Comparison of ENCODE assay signal across 1 cellular context in the genomic region with DNA sequence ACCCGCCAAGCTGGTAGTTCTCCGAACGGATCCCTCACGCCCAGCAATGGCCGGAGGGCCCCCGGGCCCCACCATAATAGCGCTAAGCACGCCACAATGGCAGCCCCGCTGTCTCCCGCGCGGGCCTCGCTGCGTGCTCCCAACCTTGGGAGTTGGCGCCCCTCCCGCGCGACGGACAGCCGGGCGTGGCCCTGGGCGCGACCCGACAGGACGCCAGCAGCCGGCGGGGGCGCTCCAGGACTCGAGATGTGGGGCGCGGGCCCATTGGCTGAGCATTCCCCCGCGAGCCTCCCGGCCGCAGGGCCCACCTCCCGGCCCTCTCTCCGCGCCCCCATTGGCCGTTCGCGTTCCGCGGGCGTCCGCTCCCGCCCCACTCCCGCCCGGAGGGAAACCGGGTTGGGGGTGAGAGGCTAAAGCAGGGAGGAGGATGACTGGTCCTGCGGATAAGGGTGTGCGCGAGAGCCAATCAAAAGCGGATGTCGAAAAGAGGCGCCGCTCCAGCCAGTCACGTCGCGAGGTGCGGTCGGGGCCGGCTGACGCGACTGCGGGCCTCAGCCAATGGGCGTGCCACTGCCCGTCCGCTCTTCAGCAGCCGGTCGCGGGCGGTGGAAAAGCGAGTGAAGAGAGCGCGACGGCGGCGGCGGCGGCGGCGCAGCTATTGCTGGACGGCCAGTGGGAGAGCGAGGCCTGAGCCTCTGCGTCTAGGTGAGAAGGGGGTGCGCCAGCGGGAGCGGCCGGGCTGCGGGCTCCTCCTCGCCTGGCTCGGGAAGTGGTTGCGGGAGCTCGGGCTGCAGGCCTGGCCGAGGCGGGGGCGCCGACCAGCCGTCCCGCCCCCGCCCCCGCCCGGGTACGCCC.
A peak's percentile ranks its signal among the peaks of the same experiment; 100 is the strongest.
TF ChIP-seq lines count a peak whose summit lies in the region.

A gene with protein sequence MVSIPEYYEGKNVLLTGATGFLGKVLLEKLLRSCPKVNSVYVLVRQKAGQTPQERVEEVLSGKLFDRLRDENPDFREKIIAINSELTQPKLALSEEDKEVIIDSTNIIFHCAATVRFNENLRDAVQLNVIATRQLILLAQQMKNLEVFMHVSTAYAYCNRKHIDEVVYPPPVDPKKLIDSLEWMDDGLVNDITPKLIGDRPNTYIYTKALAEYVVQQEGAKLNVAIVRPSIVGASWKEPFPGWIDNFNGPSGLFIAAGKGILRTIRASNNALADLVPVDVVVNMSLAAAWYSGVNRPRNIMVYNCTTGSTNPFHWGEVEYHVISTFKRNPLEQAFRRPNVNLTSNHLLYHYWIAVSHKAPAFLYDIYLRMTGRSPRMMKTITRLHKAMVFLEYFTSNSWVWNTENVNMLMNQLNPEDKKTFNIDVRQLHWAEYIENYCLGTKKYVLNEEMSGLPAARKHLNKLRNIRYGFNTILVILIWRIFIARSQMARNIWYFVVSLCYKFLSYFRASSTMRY (plus strand): TSS at position 567 of the 855 bp plus-strand sequence. CDS start 26,098 bp downstream, outside the sequence.

TF ChIP-seq in K562, 482 proteins besides CTCF, POLR2A, EP300 and RAD21 (continued from another document and continues in another):
- no peak for TF ChIP-seq TEAD4 (IDR thresholded peaks at IDR 0.05; ENCODE audit: low read length)
- TF ChIP-seq TEAD4 (CRISPR knock-in tag; IDR thresholded peaks at IDR 0.05; ENCODE audit: borderline replicate concordance) = 0 out of 2 replicates have a peak, but pooled peaks have one; percentile 52
- TF ChIP-seq, protein P1, sequence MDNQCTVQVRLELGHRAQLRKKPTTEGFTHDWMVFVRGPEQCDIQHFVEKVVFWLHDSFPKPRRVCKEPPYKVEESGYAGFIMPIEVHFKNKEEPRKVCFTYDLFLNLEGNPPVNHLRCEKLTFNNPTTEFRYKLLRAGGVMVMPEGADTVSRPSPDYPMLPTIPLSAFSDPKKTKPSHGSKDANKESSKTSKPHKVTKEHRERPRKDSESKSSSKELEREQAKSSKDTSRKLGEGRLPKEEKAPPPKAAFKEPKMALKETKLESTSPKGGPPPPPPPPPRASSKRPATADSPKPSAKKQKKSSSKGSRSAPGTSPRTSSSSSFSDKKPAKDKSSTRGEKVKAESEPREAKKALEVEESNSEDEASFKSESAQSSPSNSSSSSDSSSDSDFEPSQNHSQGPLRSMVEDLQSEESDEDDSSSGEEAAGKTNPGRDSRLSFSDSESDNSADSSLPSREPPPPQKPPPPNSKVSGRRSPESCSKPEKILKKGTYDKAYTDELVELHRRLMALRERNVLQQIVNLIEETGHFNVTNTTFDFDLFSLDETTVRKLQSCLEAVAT (IDR thresholded peaks at IDR 0.05) = peak in 1 of 2 experiments; percentile 83; a peak in 1 of 4 replicates
- 0 out of 2 replicates have a peak, but pooled peaks have one; percentile 37 for TF ChIP-seq TCF3 (CRISPR knock-in tag; IDR thresholded peaks at IDR 0.05)
- TF ChIP-seq PPARD (CRISPR knock-in tag; IDR thresholded peaks at IDR 0.05) = no peak
- TF ChIP-seq TBL1XR1 (IDR thresholded peaks at IDR 0.05; ENCODE audit: low read length in 2 of 2) = no peak
- no peak for TF ChIP-seq ZNF717 (CRISPR knock-in tag; IDR thresholded peaks at IDR 0.05)
- no peak for TF ChIP-seq ZFP30 (CRISPR knock-in tag; IDR thresholded peaks at IDR 0.05; ENCODE audit: borderline replicate concordance)
- TF ChIP-seq, protein P2, sequence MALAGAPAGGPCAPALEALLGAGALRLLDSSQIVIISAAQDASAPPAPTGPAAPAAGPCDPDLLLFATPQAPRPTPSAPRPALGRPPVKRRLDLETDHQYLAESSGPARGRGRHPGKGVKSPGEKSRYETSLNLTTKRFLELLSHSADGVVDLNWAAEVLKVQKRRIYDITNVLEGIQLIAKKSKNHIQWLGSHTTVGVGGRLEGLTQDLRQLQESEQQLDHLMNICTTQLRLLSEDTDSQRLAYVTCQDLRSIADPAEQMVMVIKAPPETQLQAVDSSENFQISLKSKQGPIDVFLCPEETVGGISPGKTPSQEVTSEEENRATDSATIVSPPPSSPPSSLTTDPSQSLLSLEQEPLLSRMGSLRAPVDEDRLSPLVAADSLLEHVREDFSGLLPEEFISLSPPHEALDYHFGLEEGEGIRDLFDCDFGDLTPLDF (CRISPR knock-in tag; IDR thresholded peaks at IDR 0.05) = peak; percentile 77
- peak; percentile 78 for TF ChIP-seq RBBP5 (IDR thresholded peaks at IDR 0.05; ENCODE audit: borderline replicate concordance, insufficient read depth, low read length, poor library complexity, severe bottlenecking)
- TF ChIP-seq ZBTB17 (CRISPR knock-in tag; IDR thresholded peaks at IDR 0.05) = peak; percentile 49; the same call in 1 of the 2 replicates
- TF ChIP-seq GABPA (tag; conservative IDR thresholded peaks at IDR 0.05; ENCODE audit: low read depth) = peak; percentile 35
- TF ChIP-seq, protein P3, sequence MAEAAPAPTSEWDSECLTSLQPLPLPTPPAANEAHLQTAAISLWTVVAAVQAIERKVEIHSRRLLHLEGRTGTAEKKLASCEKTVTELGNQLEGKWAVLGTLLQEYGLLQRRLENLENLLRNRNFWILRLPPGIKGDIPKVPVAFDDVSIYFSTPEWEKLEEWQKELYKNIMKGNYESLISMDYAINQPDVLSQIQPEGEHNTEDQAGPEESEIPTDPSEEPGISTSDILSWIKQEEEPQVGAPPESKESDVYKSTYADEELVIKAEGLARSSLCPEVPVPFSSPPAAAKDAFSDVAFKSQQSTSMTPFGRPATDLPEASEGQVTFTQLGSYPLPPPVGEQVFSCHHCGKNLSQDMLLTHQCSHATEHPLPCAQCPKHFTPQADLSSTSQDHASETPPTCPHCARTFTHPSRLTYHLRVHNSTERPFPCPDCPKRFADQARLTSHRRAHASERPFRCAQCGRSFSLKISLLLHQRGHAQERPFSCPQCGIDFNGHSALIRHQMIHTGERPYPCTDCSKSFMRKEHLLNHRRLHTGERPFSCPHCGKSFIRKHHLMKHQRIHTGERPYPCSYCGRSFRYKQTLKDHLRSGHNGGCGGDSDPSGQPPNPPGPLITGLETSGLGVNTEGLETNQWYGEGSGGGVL (CRISPR knock-in tag; IDR thresholded peaks at IDR 0.05) = no peak
- TF ChIP-seq ZKSCAN8 (CRISPR knock-in tag; IDR thresholded peaks at IDR 0.05) = no peak
- no peak for TF ChIP-seq ARHGAP35 (IDR thresholded peaks at IDR 0.05; ENCODE audit: partially characterized antibody)
- no peak for TF ChIP-seq POLR3G (IDR thresholded peaks at IDR 0.05; ENCODE audit: extremely low read depth, insufficient read length, insufficient replicate concordance)
- TF ChIP-seq ZNF274 (IDR thresholded peaks at IDR 0.05; ENCODE audit: borderline replicate concordance, low read depth, low read length) = no peak
- TF ChIP-seq, protein P4, sequence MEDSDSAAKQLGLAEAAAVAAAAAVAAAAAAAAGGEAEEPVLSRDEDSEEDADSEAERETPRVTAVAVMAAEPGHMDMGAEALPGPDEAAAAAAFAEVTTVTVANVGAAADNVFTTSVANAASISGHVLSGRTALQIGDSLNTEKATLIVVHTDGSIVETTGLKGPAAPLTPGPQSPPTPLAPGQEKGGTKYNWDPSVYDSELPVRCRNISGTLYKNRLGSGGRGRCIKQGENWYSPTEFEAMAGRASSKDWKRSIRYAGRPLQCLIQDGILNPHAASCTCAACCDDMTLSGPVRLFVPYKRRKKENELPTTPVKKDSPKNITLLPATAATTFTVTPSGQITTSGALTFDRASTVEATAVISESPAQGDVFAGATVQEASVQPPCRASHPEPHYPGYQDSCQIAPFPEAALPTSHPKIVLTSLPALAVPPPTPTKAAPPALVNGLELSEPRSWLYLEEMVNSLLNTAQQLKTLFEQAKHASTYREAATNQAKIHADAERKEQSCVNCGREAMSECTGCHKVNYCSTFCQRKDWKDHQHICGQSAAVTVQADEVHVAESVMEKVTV (CRISPR knock-in tag; IDR thresholded peaks at IDR 0.05) = no peak
- no peak; the same call in 1 of the 2 replicates for TF ChIP-seq POLR2AphosphoS5 (IDR thresholded peaks at IDR 0.05; ENCODE audit: control insufficient read depth, insufficient read depth, low read depth, low read length)
- peak; percentile 22; the same call in 1 of the 2 replicates for TF ChIP-seq NFIC (IDR thresholded peaks at IDR 0.05)
- TF ChIP-seq ZNF184 (CRISPR knock-in tag; IDR thresholded peaks at IDR 0.05) = no peak
- no peak for TF ChIP-seq MAFK (IDR thresholded peaks at IDR 0.05; ENCODE audit: low read length)
- TF ChIP-seq, protein P5, sequence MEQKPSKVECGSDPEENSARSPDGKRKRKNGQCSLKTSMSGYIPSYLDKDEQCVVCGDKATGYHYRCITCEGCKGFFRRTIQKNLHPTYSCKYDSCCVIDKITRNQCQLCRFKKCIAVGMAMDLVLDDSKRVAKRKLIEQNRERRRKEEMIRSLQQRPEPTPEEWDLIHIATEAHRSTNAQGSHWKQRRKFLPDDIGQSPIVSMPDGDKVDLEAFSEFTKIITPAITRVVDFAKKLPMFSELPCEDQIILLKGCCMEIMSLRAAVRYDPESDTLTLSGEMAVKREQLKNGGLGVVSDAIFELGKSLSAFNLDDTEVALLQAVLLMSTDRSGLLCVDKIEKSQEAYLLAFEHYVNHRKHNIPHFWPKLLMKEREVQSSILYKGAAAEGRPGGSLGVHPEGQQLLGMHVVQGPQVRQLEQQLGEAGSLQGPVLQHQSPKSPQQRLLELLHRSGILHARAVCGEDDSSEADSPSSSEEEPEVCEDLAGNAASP (IDR thresholded peaks at IDR 0.05) = no peak
- TF ChIP-seq, protein P6, sequence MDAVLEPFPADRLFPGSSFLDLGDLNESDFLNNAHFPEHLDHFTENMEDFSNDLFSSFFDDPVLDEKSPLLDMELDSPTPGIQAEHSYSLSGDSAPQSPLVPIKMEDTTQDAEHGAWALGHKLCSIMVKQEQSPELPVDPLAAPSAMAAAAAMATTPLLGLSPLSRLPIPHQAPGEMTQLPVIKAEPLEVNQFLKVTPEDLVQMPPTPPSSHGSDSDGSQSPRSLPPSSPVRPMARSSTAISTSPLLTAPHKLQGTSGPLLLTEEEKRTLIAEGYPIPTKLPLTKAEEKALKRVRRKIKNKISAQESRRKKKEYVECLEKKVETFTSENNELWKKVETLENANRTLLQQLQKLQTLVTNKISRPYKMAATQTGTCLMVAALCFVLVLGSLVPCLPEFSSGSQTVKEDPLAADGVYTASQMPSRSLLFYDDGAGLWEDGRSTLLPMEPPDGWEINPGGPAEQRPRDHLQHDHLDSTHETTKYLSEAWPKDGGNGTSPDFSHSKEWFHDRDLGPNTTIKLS (IDR thresholded peaks at IDR 0.05; ENCODE audit: borderline replicate concordance, low read depth) = 0 out of 2 replicates have a peak, but pooled peaks have one; percentile 41
- TF ChIP-seq ZNF57 (CRISPR knock-in tag; IDR thresholded peaks at IDR 0.05) = no peak
- TF ChIP-seq STAT5A (IDR thresholded peaks at IDR 0.05; ENCODE audit: borderline replicate concordance, low read length) = no peak
- TF ChIP-seq KDM4B (IDR thresholded peaks at IDR 0.05; ENCODE audit: borderline replicate concordance in 2 of 2, low read depth in 1 of 2) = no peak
- TF ChIP-seq L3MBTL2 (IDR thresholded peaks at IDR 0.05) = peak; percentile 93
- peak; percentile 3; the same call in 1 of the 2 replicates for TF ChIP-seq SOX6 (IDR thresholded peaks at IDR 0.05)
- TF ChIP-seq, protein P7, sequence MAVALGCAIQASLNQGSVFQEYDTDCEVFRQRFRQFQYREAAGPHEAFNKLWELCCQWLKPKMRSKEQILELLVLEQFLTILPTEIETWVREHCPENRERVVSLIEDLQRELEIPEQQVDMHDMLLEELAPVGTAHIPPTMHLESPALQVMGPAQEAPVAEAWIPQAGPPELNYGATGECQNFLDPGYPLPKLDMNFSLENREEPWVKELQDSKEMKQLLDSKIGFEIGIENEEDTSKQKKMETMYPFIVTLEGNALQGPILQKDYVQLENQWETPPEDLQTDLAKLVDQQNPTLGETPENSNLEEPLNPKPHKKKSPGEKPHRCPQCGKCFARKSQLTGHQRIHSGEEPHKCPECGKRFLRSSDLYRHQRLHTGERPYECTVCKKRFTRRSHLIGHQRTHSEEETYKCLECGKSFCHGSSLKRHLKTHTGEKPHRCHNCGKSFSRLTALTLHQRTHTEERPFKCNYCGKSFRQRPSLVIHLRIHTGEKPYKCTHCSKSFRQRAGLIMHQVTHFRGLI (CRISPR knock-in tag; IDR thresholded peaks at IDR 0.05) = no peak
- no peak for TF ChIP-seq MCM3 (IDR thresholded peaks at IDR 0.05)
- no peak for TF ChIP-seq NR4A1 (CRISPR knock-in tag; IDR thresholded peaks at IDR 0.05)
- TF ChIP-seq NR4A1 (tag; IDR thresholded peaks at IDR 0.05) = no peak
- peak; percentile 89 for TF ChIP-seq ZFX (CRISPR knock-in tag; IDR thresholded peaks at IDR 0.05)
- TF ChIP-seq ZNF253 (CRISPR knock-in tag; conservative IDR thresholded peaks at IDR 0.05) = no peak
- TF ChIP-seq COPS2 (conservative IDR thresholded peaks at IDR 0.05) = no peak
- TF ChIP-seq XRCC5 (IDR thresholded peaks at IDR 0.05; ENCODE audit: low read depth, low read length) = peak; percentile 3
- TF ChIP-seq RFX1 (IDR thresholded peaks at IDR 0.05) = no peak
- TF ChIP-seq ZC3H4 (CRISPR knock-in tag; IDR thresholded peaks at IDR 0.05; ENCODE audit: borderline replicate concordance) = no peak
- no peak for TF ChIP-seq BCOR (IDR thresholded peaks at IDR 0.05)
- TF ChIP-seq ADNP (tag; IDR thresholded peaks at IDR 0.05) = no peak
- no peak for TF ChIP-seq ZC3H8 (IDR thresholded peaks at IDR 0.05)
- TF ChIP-seq PHF8 (IDR thresholded peaks at IDR 0.05; ENCODE audit: borderline replicate concordance, low read length) = peak; percentile 69; the same call in 1 of the 2 replicates
- TF ChIP-seq MTA3 (IDR thresholded peaks at IDR 0.05; ENCODE audit: borderline replicate concordance) = peak; percentile 60; the same call in 1 of the 2 replicates
- TF ChIP-seq RFX5 (IDR thresholded peaks at IDR 0.05; ENCODE audit: low read depth, low read length) = no peak
- TF ChIP-seq, protein P8, sequence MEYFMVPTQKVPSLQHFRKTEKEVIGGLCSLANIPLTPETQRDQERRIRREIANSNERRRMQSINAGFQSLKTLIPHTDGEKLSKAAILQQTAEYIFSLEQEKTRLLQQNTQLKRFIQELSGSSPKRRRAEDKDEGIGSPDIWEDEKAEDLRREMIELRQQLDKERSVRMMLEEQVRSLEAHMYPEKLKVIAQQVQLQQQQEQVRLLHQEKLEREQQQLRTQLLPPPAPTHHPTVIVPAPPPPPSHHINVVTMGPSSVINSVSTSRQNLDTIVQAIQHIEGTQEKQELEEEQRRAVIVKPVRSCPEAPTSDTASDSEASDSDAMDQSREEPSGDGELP (CRISPR knock-in tag; IDR thresholded peaks at IDR 0.05; ENCODE audit: borderline replicate concordance) = peak; percentile 75
- no peak for TF ChIP-seq TCF7L2 (IDR thresholded peaks at IDR 0.05; ENCODE audit: low read depth, low read length)
- TF ChIP-seq, protein P9, sequence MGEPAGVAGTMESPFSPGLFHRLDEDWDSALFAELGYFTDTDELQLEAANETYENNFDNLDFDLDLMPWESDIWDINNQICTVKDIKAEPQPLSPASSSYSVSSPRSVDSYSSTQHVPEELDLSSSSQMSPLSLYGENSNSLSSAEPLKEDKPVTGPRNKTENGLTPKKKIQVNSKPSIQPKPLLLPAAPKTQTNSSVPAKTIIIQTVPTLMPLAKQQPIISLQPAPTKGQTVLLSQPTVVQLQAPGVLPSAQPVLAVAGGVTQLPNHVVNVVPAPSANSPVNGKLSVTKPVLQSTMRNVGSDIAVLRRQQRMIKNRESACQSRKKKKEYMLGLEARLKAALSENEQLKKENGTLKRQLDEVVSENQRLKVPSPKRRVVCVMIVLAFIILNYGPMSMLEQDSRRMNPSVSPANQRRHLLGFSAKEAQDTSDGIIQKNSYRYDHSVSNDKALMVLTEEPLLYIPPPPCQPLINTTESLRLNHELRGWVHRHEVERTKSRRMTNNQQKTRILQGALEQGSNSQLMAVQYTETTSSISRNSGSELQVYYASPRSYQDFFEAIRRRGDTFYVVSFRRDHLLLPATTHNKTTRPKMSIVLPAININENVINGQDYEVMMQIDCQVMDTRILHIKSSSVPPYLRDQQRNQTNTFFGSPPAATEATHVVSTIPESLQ (CRISPR knock-in tag; IDR thresholded peaks at IDR 0.05) = no peak
- TF ChIP-seq LEF1 (IDR thresholded peaks at IDR 0.05) = no peak
